32 cellular contexts compared by ENCODE assay signal in the genomic region with DNA sequence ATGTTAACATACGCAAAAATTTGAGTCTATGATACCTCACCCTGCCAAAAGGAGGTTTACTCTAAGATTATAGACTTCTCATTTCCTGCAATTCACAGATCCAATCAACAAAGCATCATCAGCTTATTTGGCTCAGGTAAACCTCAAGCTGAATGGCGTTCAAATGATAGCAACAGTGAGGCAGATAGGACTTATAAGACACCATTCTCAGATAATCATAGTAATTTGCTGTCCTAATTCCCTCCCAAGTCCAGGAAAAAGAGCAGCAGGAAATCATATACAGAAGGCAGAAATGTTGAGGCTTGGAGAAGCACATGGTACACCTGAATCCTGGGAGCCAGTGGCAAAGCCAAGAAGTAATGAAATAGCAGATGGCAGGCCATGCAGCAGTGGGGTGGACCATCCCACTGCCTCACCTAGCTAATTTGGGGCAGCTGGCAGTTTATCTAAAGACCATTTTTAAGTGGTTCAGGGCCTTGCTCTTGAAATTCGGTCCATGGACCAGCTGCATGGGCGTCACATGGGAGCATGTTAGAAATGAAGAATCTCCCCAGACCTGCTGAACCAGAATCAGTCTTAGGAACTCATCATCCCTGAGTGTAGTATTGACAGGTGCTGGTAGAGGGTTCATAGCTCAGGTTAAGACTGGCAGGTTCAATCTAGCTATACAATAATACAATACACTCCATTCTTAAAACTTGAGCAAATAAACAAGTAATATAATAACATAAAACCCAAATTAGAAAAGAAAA. TPM values are rescaled to one million over a fixed set of nuclear protein-coding genes. Genes with fewer than 3 reads are reported as not detected.
"Had no signal": no experiment of that assay in that cellular context is flagged by ENCODE, and none has a peak within 500 bp of the region (broad histone marks: within the 10 kb centered on the region; RNA-seq: fewer than 3 reads in every experiment).

No MANE protein-coding gene starts in this region.

- H3K9me3 ChIP-seq: adrenal gland, gastroesophageal sphincter, ovary, right lobe of liver, thoracic aorta, uterus had no signal

- H3K4me3 ChIP-seq: adrenal gland, cardiac muscle cell, gastroesophageal sphincter, ovary, right lobe of liver, thoracic aorta, uterus had no signal

- H3K27me3 ChIP-seq: adrenal gland, cardiac muscle cell, gastroesophageal sphincter, ovary, right lobe of liver, uterus had no signal

- FAIRE-seq: kidney, TTC549 had no signal

- DNase-seq: activated CD4-positive, alpha-beta memory T cell treated with anti-CD3 and anti-CD28 coated beads for 36 hours; activated CD4-positive, alpha-beta T cell treated with anti-CD3 and anti-CD28 coated beads, Interleukin-2, amount 10 ng/mL, durations not matched to agents 24 days and 14 days; activated CD8-positive, alpha-beta memory T cell treated with anti-CD3 and anti-CD28 coated beads, Interleukin-2, amount 50 U/mL, for 4 hours; activated effector memory CD4-positive, alpha-beta T cell treated with anti-CD3 and anti-CD28 coated beads, Interleukin-2, amount 50 U/mL, for 16 hours; activated naive CD4-positive, alpha-beta T cell treated with anti-CD3 and anti-CD28 coated beads for 36 hours; activated naive CD8-positive, alpha-beta T cell treated with anti-CD3 and anti-CD28 coated beads for 36 hours; activated T-cell treated with anti-CD3 and anti-CD28 coated beads, Interleukin-2, amount 50 U/mL, for 1 hour; adrenal gland; aorta; cortex of kidney; effector memory CD8-positive, alpha-beta T cell; hippocampal formation; immature natural killer cell; kidney; left colon; naive B cell; nephron progenitor cell; ovary; right lobe of liver; stimulated activated CD4-positive, alpha-beta T cell treated with anti-CD3 and anti-CD28 coated beads, Interleukin-2, amount 100 ng/mL, for 48 hours; T-helper 9 cell; uterus; WERI-Rb-1 had no signal

- ATAC-seq: activated CD4-positive, CD25-positive, alpha-beta regulatory T cell treated with anti-CD3 and anti-CD28 coated beads, Interleukin-2, amount 50 U/mL, for 24 hours; effector memory CD8-positive, alpha-beta T cell; gastroesophageal sphincter; left colon; right lobe of liver had no signal

- H3K4me1 ChIP-seq: gastroesophageal sphincter, right lobe of liver, uterus had no signal

- H3K27ac ChIP-seq: adrenal gland, cardiac muscle cell, gastroesophageal sphincter, ovary, right lobe of liver, thoracic aorta, uterus, WERI-Rb-1 had no signal

- H3K36me3 ChIP-seq: adrenal gland, cardiac muscle cell, gastroesophageal sphincter, ovary, right lobe of liver, thoracic aorta, uterus, WERI-Rb-1 had no signal

RNA-seq across cellular contexts. Expression of gene ASTN1, which starts 57.7 kb away (rescaled TPM):
- total RNA-seq: activated CD4-positive, alpha-beta memory T cell treated with anti-CD3 and anti-CD28 coated beads for 36 hours; activated CD4-positive, alpha-beta T cell treated with anti-CD3 and anti-CD28 coated beads, Interleukin-2, amount 10 ng/mL, durations not matched to agents 24 days and 14 days; activated CD8-positive, alpha-beta memory T cell treated with anti-CD3 and anti-CD28 coated beads for 36 hours; activated naive CD4-positive, alpha-beta T cell treated with anti-CD3 and anti-CD28 coated beads for 36 hours; activated naive CD8-positive, alpha-beta T cell treated with anti-CD3 and anti-CD28 coated beads for 36 hours; activated T-helper 1 cell treated with anti-CD3 and anti-CD28 coated beads, Interleukin-12 subunit alpha, Interleukin-12 subunit beta, Interleukin-2, Interleukin-4 antibody, amounts not matched to agents 30 ng/mL and 10 ng/mL and 1 ng/mL, durations not matched to agents 14 hours and 24 hours and 36 hours; chondrocyte; fibroblast of villous mesenchyme had no signal
- polyA plus RNA-seq: aorta, immature natural killer cell had no signal
